Comparison of ENCODE assay signal across 6 cellular contexts in genomic region chr12:55816876-55817351, GRCh38. TPM values are rescaled to one million over a fixed set of nuclear protein-coding genes. Genes with fewer than 3 reads are reported as not detected.
DNase-seq lines count a peak whose midpoint lies in the region; ATAC-seq and TF ChIP-seq lines count a peak whose summit lies in the region.

No MANE protein-coding gene starts in this region.

- H3K27ac ChIP-seq in thoracic aorta = peak overlapping the region; percentile 91

- H3K36me3 ChIP-seq in thoracic aorta = peaks cover 23% of the 10 kb centered on the region

- peaks cover 28 to 45% of the 10 kb centered on the region in 2 donors for H3K4me1 ChIP-seq in thoracic aorta (ENCODE audit: control insufficient read depth in 1 of 2, low read depth in 2 of 2)

- H3K9me3 ChIP-seq in thoracic aorta = no peaks in the 10 kb centered on the region

- TF ChIP-seq CTCF in fibroblast of mammary gland (conservative IDR thresholded peaks at IDR 0.05; ENCODE audit: control insufficient read depth, insufficient read depth, low read depth, low read length) (no peak), thoracic aorta (IDR thresholded peaks at IDR 0.05) (no peak)

- ATAC-seq in thoracic aorta (ENCODE audit: insufficient number of reproducible peaks, low FRiP score, low read depth) = no peak
- no peak for ATAC-seq in GM19351 (IDR thresholded peaks at IDR 0.05; ENCODE audit: unreplicated experiment)

- peak overlapping the region; percentile 88 for H3K4me3 ChIP-seq in fibroblast of mammary gland (ENCODE audit: control insufficient read depth, low read depth, low read length)
- peak overlapping the region; percentile 96 for H3K4me3 ChIP-seq in thoracic aorta

- DNase-seq in DMS79 treated with DMSO at 0.1 percent for 48 hours (lab: John Stamatoyannopoulos, UW) = peak; percentile 19
- DNase-seq in DMS79 (lab: John Stamatoyannopoulos, UW) = no peak
- DNase-seq in fibroblast of mammary gland (ENCODE audit: low read depth) = no peak
- DNase-seq in thoracic aorta (ENCODE audit: low spot score) = no peak
- DNase-seq in A172 (ENCODE audit: low spot score) = no peak

- no peaks in the 10 kb centered on the region for H3K27me3 ChIP-seq in thoracic aorta (replicated peaks; ENCODE audit: insufficient read depth)

RNA-seq across cellular contexts. Expression of gene SARNP, which starts 0.6 kb away (rescaled TPM):
- 10 to 100 TPM; 39.1 to 49.2 TPM for total RNA-seq in thoracic aorta
- 227 and 308 TPM in 2 replicates for total RNA-seq in A172 (2014; rRNA removed; shearing (Covaris generic))

RNA-seq across cellular contexts. Expression of gene ORMDL2, which starts 0.9 kb away (rescaled TPM):
- total RNA-seq in thoracic aorta = 10 to 100 TPM; 13.8 to 16.2 TPM
- total RNA-seq in A172 (2014; rRNA removed; shearing (Covaris generic)) = 9.0 and 16.7 TPM in 2 replicates

RNA-seq across cellular contexts. Expression of gene DNAJC14, which starts 12.5 kb away (rescaled TPM):
- 10 to 100 TPM; 27.5 to 39.6 TPM for total RNA-seq in thoracic aorta
- total RNA-seq in A172 (2014; rRNA removed; shearing (Covaris generic)) = 41.7 and 50.5 TPM in 2 replicates

RNA-seq across cellular contexts. Expression of gene MMP19, which starts 25.8 kb away (rescaled TPM):
- total RNA-seq in thoracic aorta = 10 to 100 TPM; 72.9 to 85.0 TPM
- 4.2 and 5.2 TPM in 2 replicates for total RNA-seq in A172 (2014; rRNA removed; shearing (Covaris generic))
